Comparison of ENCODE assay signal across 20 cellular contexts in genomic region chr1:172973424-172973823, GRCh38.
A peak's percentile ranks its signal among the peaks of the same experiment; 100 is the strongest.
DNase-seq lines count a peak whose midpoint lies in the region; ATAC-seq, FAIRE-seq and TF ChIP-seq lines count a peak whose summit lies in the region.
"Had no signal": no experiment of that assay in that cellular context is flagged by ENCODE, and none has a peak within 500 bp of the region (broad histone marks: within the 10 kb centered on the region; RNA-seq: fewer than 3 reads in every experiment).

No MANE protein-coding gene starts in this region.

- peak overlapping the region; percentile 67; the same call in 1 of the 2 replicates for H2AK5ac ChIP-seq in IMR-90 (ENCODE audit: low read depth, low read length)

- peak overlapping the region; percentile 83 for H3K4ac ChIP-seq in IMR-90 (ENCODE audit: low read depth, low read length)

- CTCF ChIA-PET in IMR-90 (lab: Yijun Ruan, JAX) = interaction anchor here (0.9 kb wide), 1 partner anchor 18 kb away, joined by 4 read pairs; no protein-coding TSS in a partner anchor
- CTCF ChIA-PET in K562 (lab: Yijun Ruan, JAX; ENCODE audit: low intra/inter-chr PET ratio) = no interaction called here

- no peak overlapping the region for H2AK9ac ChIP-seq in IMR-90 (replicated peaks; ENCODE audit: low read depth, low read length, poor library complexity)

- no peak for ATAC-seq in IMR-90 (ENCODE audit: low read depth)
- ATAC-seq in K562 = peak; percentile 67
- ATAC-seq in foreskin keratinocyte = peak; percentile 14
- no peak for ATAC-seq in HG03460 (IDR thresholded peaks at IDR 0.05; ENCODE audit: unreplicated experiment)
- no peak for ATAC-seq in HG03135 (IDR thresholded peaks at IDR 0.05; ENCODE audit: unreplicated experiment)
- no peak for ATAC-seq in HG02840 (IDR thresholded peaks at IDR 0.05; ENCODE audit: low FRiP score, unreplicated experiment)

- H3K23ac ChIP-seq in IMR-90 (ENCODE audit: low read depth, low read length) = no peak overlapping the region

- H3K9ac ChIP-seq in IMR-90 (ENCODE audit: low read depth, low read length) = no peak overlapping the region
- no peak overlapping the region for H3K9ac ChIP-seq in K562 (ENCODE audit: insufficient read depth in 1 of 2, low read depth in 2 of 2, low read length in 2 of 2)

- H2BK120ac ChIP-seq in IMR-90 (ENCODE audit: low read depth, low read length) = peak overlapping the region; percentile 81

- peak overlapping the region in 1 of 2 experiments; percentile 53; a peak in 1 of 4 replicates for H4K8ac ChIP-seq in IMR-90 (ENCODE audit: low read depth in 2 of 2, low read length in 2 of 2)

- BruUV-seq in IMR-90 (replicated peaks; lab: Mats Ljungman, UMichigan) = no TSS peak
- BruUV-seq in K562 (replicated peaks; lab: Mats Ljungman, UMichigan) = no TSS peak

- peak overlapping the region; percentile 87; the same call in 1 of the 3 replicates for H2BK15ac ChIP-seq in IMR-90 (ENCODE audit: low read depth, low read length)

- H3K4me1 ChIP-seq in IMR-90 (ENCODE audit: control insufficient read depth, insufficient read depth, low read length) (peaks cover 21% of the 10 kb centered on the region), K562 (replicated peaks in 1 of 2; ENCODE audit: control insufficient read depth in 2 of 2, insufficient read depth in 2 of 2, low read length in 2 of 2) (no peaks in the 10 kb centered on the region), foreskin keratinocyte (peaks cover 24% of the 10 kb centered on the region)

- peaks cover 5% of the 10 kb centered on the region for H3K9me1 ChIP-seq in IMR-90 (ENCODE audit: insufficient read depth, low read length)
- H3K9me1 ChIP-seq in K562 (ENCODE audit: control insufficient read depth, insufficient read depth, low read length) = no peaks in the 10 kb centered on the region

- peak overlapping the region; percentile 45; the same call in 1 of the 2 replicates for H4K5ac ChIP-seq in IMR-90 (ENCODE audit: low read depth, low read length)

- TF ChIP-seq EP300 in K562 (IDR thresholded peaks at IDR 0.05; ENCODE audit: low read length) = no peak

- POLR2A ChIA-PET in IMR-90 (lab: Charles Lee; ENCODE audit: unreplicated experiment) = no interaction called here
- POLR2A ChIA-PET in K562 (lab: Yijun Ruan, JAX) = no interaction called here

- peak overlapping the region; percentile 83 for H2BK20ac ChIP-seq in IMR-90 (ENCODE audit: low read depth, low read length)

- H4K91ac ChIP-seq in IMR-90 (ENCODE audit: insufficient read depth, low read depth, low read length) = peak overlapping the region; percentile 33; the same call in 1 of the 2 replicates

- no peak for TF ChIP-seq POLR2A in IMR-90 (IDR thresholded peaks at IDR 0.05; ENCODE audit: low read depth, low read length)
- no peak for TF ChIP-seq POLR2A in K562 (conservative IDR thresholded peaks at IDR 0.05)

- H3K36me3 ChIP-seq in IMR-90 (ENCODE audit: control insufficient read depth, insufficient read depth, low read length) (no peaks in the 10 kb centered on the region), K562 (ENCODE audit: control insufficient read depth, insufficient read depth, low read length) (no peaks in the 10 kb centered on the region)

- FAIRE-seq in K562 (lab: Jason Lieb, UNC) = no peak
- FAIRE-seq: A204.1 had no signal

- intact Hi-C loops in IMR-90 (cut with micrococcal nuclease) = no loop called here
- intact Hi-C loops in K562 (cut with micrococcal nuclease) = no loop called here

- H3K27ac ChIP-seq in IMR-90 (ENCODE audit: insufficient read depth, low read length) (no peak overlapping the region), K562 (ENCODE audit: extremely low read depth, low read depth, low read length) (no peak overlapping the region), foreskin keratinocyte (peak overlapping the region; percentile 27)

- no peaks in the 10 kb centered on the region for H3K9me3 ChIP-seq in IMR-90 (ENCODE audit: control insufficient read depth, insufficient read depth, low read length)
- H3K9me3 ChIP-seq in K562 (replicated peaks; ENCODE audit: control insufficient read depth, insufficient read depth, low read depth, low read length) = no peaks in the 10 kb centered on the region

- in situ Hi-C loops in IMR-90 (cut with MboI; ENCODE audit: low sequenced_read_pairs) = no loop called here
- in situ Hi-C loops in K562 (cut with MboI) = no loop called here

- peak overlapping the region; percentile 72 for H3K18ac ChIP-seq in IMR-90 (ENCODE audit: low read depth, low read length)

- peak overlapping the region; percentile 33 for H2AFZ ChIP-seq in IMR-90 (replicated peaks; ENCODE audit: low read length, poor library complexity)
- H2AFZ ChIP-seq in K562 (ENCODE audit: low read depth, low read length) = peak overlapping the region; percentile 32

- DNase-seq in IMR-90 = no peak
- DNase-seq in K562 (ENCODE audit: extremely low read depth in 1 of 4, low spot score in 3 of 4) = no peak
- DNase-seq in foreskin keratinocyte = peak in 1 of 2 donors; percentile 67
- DNase-seq in renal cortical epithelial cell (ENCODE audit: low read depth) = peak; percentile 70
- no peak for DNase-seq in activated T-cell treated with anti-CD3 and anti-CD28 coated beads, Interleukin-2, amount 50 U/mL, for 48 hours
- DNase-seq: C1 segment of cervical spinal cord, DMS 273 treated with DMSO at 0.1 percent for 48 hours, GOT3, Karpas-422, NCI-H1417, NCI-H2029, NCI-H2171 treated with DMSO at 0.1 percent for 48 hours, NCI-H748 treated with DMSO at 0.1 percent for 48 hours, OCI-M1, RPMI8226, SIG-M5 had no signal

- no peaks in the 10 kb centered on the region for H3K27me3 ChIP-seq in IMR-90 (ENCODE audit: control insufficient read depth, insufficient read depth, low read length)
- H3K27me3 ChIP-seq in K562 (ENCODE audit: control insufficient read depth in 2 of 2, insufficient read depth in 2 of 2, low read length in 2 of 2) = no peaks in the 10 kb centered on the region
- H3K27me3 ChIP-seq in foreskin keratinocyte = no peaks in the 10 kb centered on the region

- no CpG with 5 or more reads among the region's 4 CpGs for WGBS in IMR-90 (ENCODE audit: extremely low coverage in 2 of 2, insufficient read length in 1 of 2), 2 experiments
- WGBS in K562 (ENCODE audit: insufficient coverage, low coverage, missing lambda C conversion rate) = 11% methylated on average over 3 of the region's 4 CpGs

- H3K14ac ChIP-seq in IMR-90 (replicated peaks; ENCODE audit: low read depth, low read length) = peak overlapping the region; percentile 60; the same call in 1 of the 2 replicates

- TF ChIP-seq CTCF in IMR-90 (conservative IDR thresholded peaks at IDR 0.05; ENCODE audit: low read depth, low read length) (no peak), K562 (IDR thresholded peaks at IDR 0.05 in 2 of 3, conservative IDR thresholded peaks at IDR 0.05 in 1 of 3; ENCODE audit: insufficient read depth in 2 of 3, low read depth in 1 of 3, low read length in 3 of 3) (no peak), foreskin keratinocyte (conservative IDR thresholded peaks at IDR 0.05) (no peak)

- H3K79me1 ChIP-seq in IMR-90 (ENCODE audit: low read depth in 1 of 2, low read length in 2 of 2) = no peaks in the 10 kb centered on the region

- H2BK5ac ChIP-seq in IMR-90 (ENCODE audit: low read depth, low read length, poor library complexity, severe bottlenecking) = no peak overlapping the region

- H4K20me1 ChIP-seq in IMR-90 (ENCODE audit: insufficient read depth, low read length) (no peaks in the 10 kb centered on the region), K562 (replicated peaks; ENCODE audit: control insufficient read depth, insufficient read depth, low read length) (no peaks in the 10 kb centered on the region)

- no peak overlapping the region for H3K56ac ChIP-seq in IMR-90 (ENCODE audit: extremely low read depth, insufficient read depth, low read length)

- H3K4me2 ChIP-seq in IMR-90 (ENCODE audit: low read depth, low read length) (no peak overlapping the region), K562 (ENCODE audit: insufficient read depth, low read length) (peak overlapping the region; percentile 33)

- no peak overlapping the region for H3K4me3 ChIP-seq in IMR-90 (ENCODE audit: insufficient read depth, low read depth, low read length)
- no peak overlapping the region for H3K4me3 ChIP-seq in K562

- dilution Hi-C loops in IMR-90 (cut with HindIII; ENCODE audit: low sequenced_read_pairs, unreplicated experiment) = no loop called here

- TF ChIP-seq RAD21 in IMR-90 (IDR thresholded peaks at IDR 0.05; ENCODE audit: low read length) (no peak), K562 (CRISPR knock-in tag; conservative IDR thresholded peaks at IDR 0.05 in 1 of 2, IDR thresholded peaks at IDR 0.05 in 1 of 2) (no peak)

- no peaks in the 10 kb centered on the region for H3K79me2 ChIP-seq in K562 (ENCODE audit: control insufficient read depth, insufficient read depth, low read length)

TF ChIP-seq in IMR-90, 13 proteins besides CTCF, POLR2A, EP300 and RAD21 (continues in another document):
- TF ChIP-seq NFE2L2 (IDR thresholded peaks at IDR 0.05; ENCODE audit: low read depth, low read length) (no peak), ELK1 (IDR thresholded peaks at IDR 0.05; ENCODE audit: borderline replicate concordance, low read depth, low read length) (no peak), SMC3 (IDR thresholded peaks at IDR 0.05; ENCODE audit: low read depth, low read length) (no peak), RCOR1 (IDR thresholded peaks at IDR 0.05; ENCODE audit: insufficient replicate concordance, low read length) (no peak)

TF ChIP-seq in K562, 482 proteins besides CTCF, POLR2A, EP300 and RAD21 (continues in another document):
- TF ChIP-seq HDAC3 (IDR thresholded peaks at IDR 0.05; ENCODE audit: borderline replicate concordance, partially characterized antibody) (no peak), MTA2 (IDR thresholded peaks at IDR 0.05; ENCODE audit: low read depth) (no peak), DMBX1 (CRISPR knock-in tag; IDR thresholded peaks at IDR 0.05; ENCODE audit: borderline replicate concordance) (0 out of 2 replicates have a peak, but pooled peaks have one; percentile 19)

Comparison
In these comparisons a context has a peak if more than half of its experiments do, and no peak if none do; other contexts are left out.
1. ATAC-seq: peak in K562 (single experiment) and foreskin keratinocyte (single experiment); none in IMR-90 (single experiment), HG03460 (single experiment), HG03135 (single experiment) and HG02840 (single experiment).